In genomic region chr12:107761502-107761904, GRCh38 we compare ENCODE assay signal across 1 cellular context.
TF ChIP-seq lines count a peak whose summit lies in the region.

No MANE protein-coding gene starts in this region.

TF ChIP-seq in HEK293, 187 proteins besides CTCF, POLR2A, EP300 and RAD21 (continued from another document):
- TF ChIP-seq PRDM2 (tag by site-specific recombination; IDR thresholded peaks at IDR 0.05; ENCODE audit: borderline replicate concordance): no peak
- TF ChIP-seq ZNF16 (tag by site-specific recombination; IDR thresholded peaks at IDR 0.05; ENCODE audit: low read depth): no peak
- TF ChIP-seq FEZF1 (tag by site-specific recombination; IDR thresholded peaks at IDR 0.05): no peak
- TF ChIP-seq, protein P1, sequence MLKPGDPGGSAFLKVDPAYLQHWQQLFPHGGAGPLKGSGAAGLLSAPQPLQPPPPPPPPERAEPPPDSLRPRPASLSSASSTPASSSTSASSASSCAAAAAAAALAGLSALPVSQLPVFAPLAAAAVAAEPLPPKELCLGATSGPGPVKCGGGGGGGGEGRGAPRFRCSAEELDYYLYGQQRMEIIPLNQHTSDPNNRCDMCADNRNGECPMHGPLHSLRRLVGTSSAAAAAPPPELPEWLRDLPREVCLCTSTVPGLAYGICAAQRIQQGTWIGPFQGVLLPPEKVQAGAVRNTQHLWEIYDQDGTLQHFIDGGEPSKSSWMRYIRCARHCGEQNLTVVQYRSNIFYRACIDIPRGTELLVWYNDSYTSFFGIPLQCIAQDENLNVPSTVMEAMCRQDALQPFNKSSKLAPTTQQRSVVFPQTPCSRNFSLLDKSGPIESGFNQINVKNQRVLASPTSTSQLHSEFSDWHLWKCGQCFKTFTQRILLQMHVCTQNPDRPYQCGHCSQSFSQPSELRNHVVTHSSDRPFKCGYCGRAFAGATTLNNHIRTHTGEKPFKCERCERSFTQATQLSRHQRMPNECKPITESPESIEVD (tag by site-specific recombination; IDR thresholded peaks at IDR 0.05): no peak
- TF ChIP-seq ZBTB17 (tag by site-specific recombination; IDR thresholded peaks at IDR 0.05): peak; percentile 84
- peak; percentile 12; the same call in 1 of the 2 replicates for TF ChIP-seq ZNF518A (tag by site-specific recombination; conservative IDR thresholded peaks at IDR 0.05; ENCODE audit: low read depth)
- 0 out of 2 replicates have a peak, but pooled peaks have one; percentile 44 for TF ChIP-seq MZF1 (tag by site-specific recombination; IDR thresholded peaks at IDR 0.05; ENCODE audit: borderline replicate concordance)
- TF ChIP-seq ZNF785 (tag by site-specific recombination; IDR thresholded peaks at IDR 0.05): no peak
